ENCODE assay signal across 22 cellular contexts in the genomic region with DNA sequence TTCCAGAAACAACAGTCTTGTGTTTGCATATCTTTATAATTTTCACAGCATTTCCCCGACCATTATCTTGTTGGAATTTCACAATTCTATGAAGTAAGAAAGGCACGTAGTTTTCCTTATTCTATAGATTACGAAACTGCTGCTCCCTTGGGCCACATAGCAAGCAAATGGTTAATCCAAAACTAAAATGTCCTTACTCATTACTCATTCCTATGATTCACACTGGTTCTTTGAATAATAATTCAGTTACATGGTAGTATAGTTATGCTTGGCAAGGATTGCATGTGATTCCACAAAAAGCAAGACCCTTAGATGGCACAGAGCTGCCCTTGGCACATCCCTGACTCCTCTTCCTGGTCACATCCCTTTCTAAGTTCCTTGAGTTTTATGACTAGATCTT. TPM values are rescaled to one million over a fixed set of nuclear protein-coding genes. Genes with fewer than 3 reads are reported as not detected.
"Had no signal": no experiment of that assay in that cellular context is flagged by ENCODE, and none has a peak within 500 bp of the region (broad histone marks: within the 10 kb centered on the region; RNA-seq: fewer than 3 reads in every experiment).

No MANE protein-coding gene starts in this region.

- H3K36me3 Mint-ChIP-seq: activated naive CD4-positive, alpha-beta T cell treated with anti-CD3 and anti-CD28 coated beads, Interleukin-2, amount 50 U/mL, for 24 hours had no signal

- H3K4me1 ChIP-seq: breast epithelium, esophagus muscularis mucosa, gastrocnemius medialis, upper lobe of right lung had no signal

- H3K4me3 Mint-ChIP-seq: activated B cell treated with CpG ODN at 0.5 μM for 24 hours; activated CD4-positive, alpha-beta T cell treated with anti-CD3 and anti-CD28 coated beads, Interleukin-2, amount 10 ng/mL, durations not matched to agents 24 days and 14 days; activated naive CD4-positive, alpha-beta T cell treated with anti-CD3 and anti-CD28 coated beads, Interleukin-2, amount 50 U/mL, for 24 hours; nephron progenitor cell had no signal

- FAIRE-seq: endometrium, kidney had no signal

- H3K9me3 ChIP-seq: breast epithelium, esophagus muscularis mucosa, gastrocnemius medialis, upper lobe of right lung had no signal

- H3K27ac Mint-ChIP-seq: activated B cell treated with CpG ODN at 0.5 μM for 24 hours; activated CD4-positive, alpha-beta T cell treated with anti-CD3 and anti-CD28 coated beads, Interleukin-2, amount 10 ng/mL, durations not matched to agents 24 days and 14 days; activated naive CD4-positive, alpha-beta T cell treated with anti-CD3 and anti-CD28 coated beads, Interleukin-2, amount 50 U/mL, for 24 hours; activated T-helper 2 cell treated with anti-CD3 and anti-CD28 coated beads, Interferon-gamma antibody, Interleukin-2, Interleukin-4, amounts not matched to agents 10 μg/mL and 5 μg/mL and 100 μg/mL, durations not matched to agents 14 hours and 24 hours and 36 hours; nephron progenitor cell had no signal

- H3K27ac ChIP-seq: breast epithelium, esophagus muscularis mucosa, gastrocnemius medialis, upper lobe of right lung had no signal

- H3K4me1 Mint-ChIP-seq: activated B cell treated with CpG ODN at 0.5 μM for 24 hours; activated CD4-positive, alpha-beta T cell treated with anti-CD3 and anti-CD28 coated beads, Interleukin-2, amount 10 ng/mL, durations not matched to agents 24 days and 14 days; activated naive CD4-positive, alpha-beta T cell treated with anti-CD3 and anti-CD28 coated beads, Interleukin-2, amount 50 U/mL, for 24 hours; nephron progenitor cell had no signal

- H3K27me3 Mint-ChIP-seq: activated B cell treated with CpG ODN at 0.5 μM for 24 hours; activated CD4-positive, alpha-beta T cell treated with anti-CD3 and anti-CD28 coated beads, Interleukin-2, amount 10 ng/mL, durations not matched to agents 24 days and 14 days had no signal

- DNase-seq: activated B cell treated with CpG ODN at 0.5 μM for 24 hours; activated CD4-positive, alpha-beta T cell treated with anti-CD3 and anti-CD28 coated beads, Interleukin-2, amount 10 ng/mL, durations not matched to agents 24 days and 14 days; amygdala; gastrocnemius medialis; kidney; left ventricle myocardium superior; mesendoderm; nephron progenitor cell; stimulated activated CD4-positive, alpha-beta T cell treated with anti-CD3 and anti-CD28 coated beads, Interleukin-4, amount 100 ng/mL, for 1 hour; stimulated activated CD8-positive, alpha-beta memory T cell treated with anti-CD3 and anti-CD28 coated beads, Interleukin-4, amount 100 ng/mL, for 48 hours; stimulated activated naive CD8-positive, alpha-beta T cell treated with anti-CD3 and anti-CD28 coated beads, Interleukin-15, Interleukin-2, amounts not matched to agents 100 U/mL and 50 U/mL, for 24 hours; T-helper 1 cell; upper lobe of right lung had no signal

- ATAC-seq: gastrocnemius medialis; left ventricle myocardium superior; sciatic nerve; stimulated activated naive CD8-positive, alpha-beta T cell treated with anti-CD3 and anti-CD28 coated beads, Interleukin-15, Interleukin-2, amounts not matched to agents 100 U/mL and 50 U/mL, for 24 hours; upper lobe of right lung had no signal

- H3K4me3 ChIP-seq: breast epithelium, esophagus muscularis mucosa, gastrocnemius medialis, upper lobe of right lung had no signal

- H3K9me3 Mint-ChIP-seq: activated B cell treated with CpG ODN at 0.5 μM for 24 hours; activated CD4-positive, alpha-beta T cell treated with anti-CD3 and anti-CD28 coated beads, Interleukin-2, amount 10 ng/mL, durations not matched to agents 24 days and 14 days; activated naive CD4-positive, alpha-beta T cell treated with anti-CD3 and anti-CD28 coated beads, Interleukin-2, amount 50 U/mL, for 24 hours; activated T-helper 2 cell treated with anti-CD3 and anti-CD28 coated beads, Interferon-gamma antibody, Interleukin-2, Interleukin-4, amounts not matched to agents 10 μg/mL and 5 μg/mL and 100 μg/mL, durations not matched to agents 14 hours and 24 hours and 36 hours had no signal

RNA-seq across cellular contexts. Expression of gene OR13H1, which starts 51.2 kb away (rescaled TPM):
- total RNA-seq: activated B cell treated with CpG ODN at 0.5 μM for 24 hours; activated CD4-positive, alpha-beta T cell treated with anti-CD3 and anti-CD28 coated beads, Interleukin-2, amount 10 ng/mL, durations not matched to agents 24 days and 14 days; activated T-helper 2 cell treated with anti-CD3 and anti-CD28 coated beads, Interferon-gamma antibody, Interleukin-2, Interleukin-4, amounts not matched to agents 10 μg/mL and 5 μg/mL and 100 μg/mL, durations not matched to agents 14 hours and 24 hours and 36 hours; breast epithelium; esophagus muscularis mucosa; gastrocnemius medialis; kidney; left ventricle myocardium superior; osteoblast; pulmonary artery endothelial cell; sciatic nerve; temporal lobe; upper lobe of right lung had no signal
